In genomic region chr5:134581241-134581981, GRCh38 we compare ENCODE assay signal across 12 cellular contexts. TPM values are rescaled to one million over a fixed set of nuclear protein-coding genes. Genes with fewer than 3 reads are reported as not detected.
DNase-seq lines count a peak whose midpoint lies in the region; ATAC-seq, FAIRE-seq and TF ChIP-seq lines count a peak whose summit lies in the region.
"Had no signal": no experiment of that assay in that cellular context is flagged by ENCODE, and none has a peak within 500 bp of the region (broad histone marks: within the 10 kb centered on the region; RNA-seq: fewer than 3 reads in every experiment).

No MANE protein-coding gene starts in this region.

- H3K9me3 ChIP-seq in IMR-90 (ENCODE audit: control insufficient read depth, insufficient read depth, low read length), result no peaks in the 10 kb centered on the region
- H3K9me3 ChIP-seq in GM12878 (replicated peaks; ENCODE audit: control insufficient read depth, insufficient read depth, low read length), result no peaks in the 10 kb centered on the region
- H3K9me3 ChIP-seq in kidney (ENCODE audit: control insufficient read depth in 1 of 2, low read length in 2 of 2), result no peaks in the 10 kb centered on the region
- no peaks in the 10 kb centered on the region for H3K9me3 ChIP-seq in subcutaneous abdominal adipose tissue (ENCODE audit: control insufficient read depth in 5 of 5, low read length in 5 of 5)

- H2AK5ac ChIP-seq in IMR-90 (ENCODE audit: low read depth, low read length), result no peak overlapping the region

- H3K27ac ChIP-seq in IMR-90 (ENCODE audit: insufficient read depth, low read length), result no peak overlapping the region
- H3K27ac ChIP-seq in GM12878 (ENCODE audit: control insufficient read depth, insufficient read depth), result no peak overlapping the region
- no peak overlapping the region for H3K27ac ChIP-seq in kidney (ENCODE audit: low read depth in 2 of 2, low read length in 2 of 2)
- H3K27ac ChIP-seq in subcutaneous abdominal adipose tissue (ENCODE audit: low read depth, low read length), result no peak overlapping the region

- H3K27me3 ChIP-seq in IMR-90 (ENCODE audit: control insufficient read depth, insufficient read depth, low read length) (no peaks in the 10 kb centered on the region), GM12878 (replicated peaks in 1 of 2; ENCODE audit: control insufficient read depth in 2 of 2, insufficient read depth in 2 of 2, low read length in 1 of 2) (no peaks in the 10 kb centered on the region), subcutaneous abdominal adipose tissue (ENCODE audit: control insufficient read depth in 5 of 5, insufficient read depth in 4 of 5, low read length in 5 of 5) (no peaks in the 10 kb centered on the region)

- no peak overlapping the region for H4K8ac ChIP-seq in IMR-90 (ENCODE audit: low read depth in 2 of 2, low read length in 2 of 2)

- no peak overlapping the region for H3K4me3 ChIP-seq in IMR-90 (ENCODE audit: insufficient read depth, low read depth, low read length)
- H3K4me3 ChIP-seq in GM12878, result no peak overlapping the region
- no peak overlapping the region for H3K4me3 ChIP-seq in kidney (ENCODE audit: low read length in 2 of 2)
- H3K4me3 ChIP-seq in subcutaneous abdominal adipose tissue (ENCODE audit: low read depth in 1 of 5, low read length in 5 of 5), result no peak overlapping the region

- no peak overlapping the region for H3K14ac ChIP-seq in IMR-90 (replicated peaks; ENCODE audit: low read depth, low read length)

- H4K91ac ChIP-seq in IMR-90 (ENCODE audit: insufficient read depth, low read depth, low read length), result no peak overlapping the region

- H3K36me3 ChIP-seq in IMR-90 (ENCODE audit: control insufficient read depth, insufficient read depth, low read length) (peaks cover 34% of the 10 kb centered on the region), GM12878 (ENCODE audit: control insufficient read depth in 2 of 2, insufficient read depth in 2 of 2, low read length in 1 of 2) (peaks cover 19 to 27% of the 10 kb centered on the region in 2 experiments; a peak in 3 of 4 replicates), kidney (ENCODE audit: control insufficient read depth in 1 of 2, insufficient read depth in 2 of 2, low read length in 2 of 2) (peaks cover 7 to 29% of the 10 kb centered on the region in 2 donors), subcutaneous abdominal adipose tissue (ENCODE audit: control insufficient read depth in 5 of 5, insufficient read depth in 5 of 5, low read length in 5 of 5) (peaks cover 0 to 42% (median 35%) of the 10 kb centered on the region in 5 donors)

- H3K9ac ChIP-seq in IMR-90 (ENCODE audit: low read depth, low read length), result no peak overlapping the region
- no peak overlapping the region for H3K9ac ChIP-seq in GM12878 (ENCODE audit: control insufficient read depth, insufficient read depth, low read length)
- no peak overlapping the region for H3K9ac ChIP-seq in kidney (ENCODE audit: low read length in 2 of 2)
- peak overlapping the region in 3 of 5 donors; percentile 1 to 28 (median 21) for H3K9ac ChIP-seq in subcutaneous abdominal adipose tissue (ENCODE audit: low read length in 5 of 5)

- WGBS in IMR-90 (ENCODE audit: extremely low coverage in 2 of 2, insufficient read length in 1 of 2), 2 experiments, result no CpG with 5 or more reads among the region's 8 CpGs
- 87% methylated on average over 8 of the region's 8 CpGs for WGBS in GM12878 (ENCODE audit: insufficient coverage, insufficient replicate concordance, low lambda C conversion rate, missing lambda C conversion rate)

- CTCF ChIA-PET in IMR-90 (lab: Yijun Ruan, JAX) (no interaction called here), GM12878 (lab: Yijun Ruan, JAX) (interaction anchor here (0.5 to 1.5 kb wide), 2 partner anchors 41 to 158 kb away, joined by 3 to 4 read pairs; no protein-coding TSS in a partner anchor)

- no peak overlapping the region for H3K18ac ChIP-seq in IMR-90 (ENCODE audit: low read depth, low read length)

- no peaks in the 10 kb centered on the region for H3K79me2 ChIP-seq in GM12878 (ENCODE audit: control insufficient read depth, insufficient read depth, low read length)

- H4K20me1 ChIP-seq in IMR-90 (ENCODE audit: insufficient read depth, low read length), result no peaks in the 10 kb centered on the region; the same call in 1 of the 2 replicates
- H4K20me1 ChIP-seq in GM12878 (ENCODE audit: control insufficient read depth, insufficient read depth), result no peaks in the 10 kb centered on the region

- in situ Hi-C loops in IMR-90 (cut with MboI; ENCODE audit: low sequenced_read_pairs) (loop anchor here (5.0 to 10.0 kb wide), 2 partner anchors 279 to 397 kb away; no protein-coding TSS in a partner anchor), GM12878 (cut with MboI) (loop anchor here (5.0 kb wide), 1 partner anchor 394 kb away; no protein-coding TSS in a partner anchor), GM13976 (cut with MboI; ENCODE audit: low sequenced_read_pairs, unreplicated experiment) (loop anchor here (5.0 to 10.0 kb wide), 2 partner anchors 284 to 387 kb away; no protein-coding TSS in a partner anchor)

- H3K56ac ChIP-seq in IMR-90 (ENCODE audit: extremely low read depth, insufficient read depth, low read length), result no peak overlapping the region

- intact Hi-C loops in IMR-90 (cut with micrococcal nuclease) (no loop called here), GM12878 (cut with micrococcal nuclease; ENCODE audit: unreplicated experiment) (loop anchor here (10.0 kb wide), 1 partner anchor 323 kb away; the partner anchor contains the start of gene PCBD2), kidney (cut with DNase I) (loop anchor here (5.0 kb wide), 1 partner anchor 274 kb away; no protein-coding TSS in a partner anchor)

- peaks cover 0 to 15% of the 10 kb centered on the region in 2 experiments; a peak in 1 of 4 replicates for H3K79me1 ChIP-seq in IMR-90 (ENCODE audit: low read depth in 1 of 2, low read length in 2 of 2)

- POLR2A ChIA-PET in IMR-90 (lab: Charles Lee; ENCODE audit: unreplicated experiment), result no interaction called here
- POLR2A ChIA-PET in GM12878 (lab: Charles Lee), result interaction anchor here (0.5 to 0.6 kb wide), 2 partner anchors 28 to 174 kb away, joined by 3 to 4 read pairs; no protein-coding TSS in a partner anchor

- H2BK120ac ChIP-seq in IMR-90 (ENCODE audit: low read depth, low read length), result no peak overlapping the region

- FAIRE-seq in GM12878 (lab: Jason Lieb, UNC) (no peak), kidney (lab: Jason Lieb, UNC) (no peak)
- FAIRE-seq: TTC549 had no signal

- no peak overlapping the region for H3K23ac ChIP-seq in IMR-90 (ENCODE audit: low read depth, low read length)

- RAD21 ChIA-PET in GM12878 (lab: Charles Lee; ENCODE audit: unreplicated experiment), result interaction anchor here (1.1 to 1.5 kb wide), 2 partner anchors 27 to 170 kb away, joined by 3 to 4 read pairs; partner anchors contain the start of gene CDKN2AIPNL

- no peak overlapping the region for H3K4ac ChIP-seq in IMR-90 (ENCODE audit: low read depth, low read length)

- ATAC-seq in IMR-90 (ENCODE audit: low read depth), result no peak
- no peak for ATAC-seq in GM12878
- ATAC-seq in GM18867 (IDR thresholded peaks at IDR 0.05; ENCODE audit: unreplicated experiment), result no peak
- no peak for ATAC-seq in GM21786 (IDR thresholded peaks at IDR 0.05; ENCODE audit: unreplicated experiment)

- no peak overlapping the region for H2BK15ac ChIP-seq in IMR-90 (ENCODE audit: low read depth, low read length)

- peaks cover 12% of the 10 kb centered on the region for H3K9me1 ChIP-seq in IMR-90 (ENCODE audit: insufficient read depth, low read length)

- H4K5ac ChIP-seq in IMR-90 (ENCODE audit: low read depth, low read length), result no peak overlapping the region

- H2AK9ac ChIP-seq in IMR-90 (replicated peaks; ENCODE audit: low read depth, low read length, poor library complexity), result peak overlapping the region; percentile 26

- TF ChIP-seq RAD21 in IMR-90 (IDR thresholded peaks at IDR 0.05; ENCODE audit: low read length) (no peak), GM12878 (IDR thresholded peaks at IDR 0.05; ENCODE audit: insufficient read depth, low read depth, low read length) (no peak)

- H3K4me1 ChIP-seq in IMR-90 (ENCODE audit: control insufficient read depth, insufficient read depth, low read length) (peaks cover 8% of the 10 kb centered on the region), GM12878 (ENCODE audit: control insufficient read depth, insufficient read depth, low read length) (no peaks in the 10 kb centered on the region), kidney (ENCODE audit: control insufficient read depth in 1 of 2, insufficient read depth in 1 of 2, low read depth in 1 of 2, low read length in 2 of 2) (peaks cover 10 to 18% of the 10 kb centered on the region in 2 donors), subcutaneous abdominal adipose tissue (ENCODE audit: control insufficient read depth in 5 of 5, insufficient read depth in 5 of 5, low read length in 5 of 5) (peaks cover 0 to 37% (median 32%) of the 10 kb centered on the region in 5 donors)

- H2BK5ac ChIP-seq in IMR-90 (ENCODE audit: low read depth, low read length, poor library complexity, severe bottlenecking), result no peak overlapping the region

- DNase-seq in IMR-90 (no peak), GM12878 (ENCODE audit: low read depth, low spot score) (no peak), kidney (peak; percentile 78), GM13976 (ENCODE audit: low spot score) (no peak)
- DNase-seq: NCI-H1694; NCI-H526; SHP77 treated with DMSO at 0.1 percent for 48 hours; stimulated activated CD4-positive, alpha-beta T cell treated with anti-CD3 and anti-CD28 coated beads, Interleukin-4, amount 100 ng/mL, for 4 hours had no signal

- no peak overlapping the region for H2BK20ac ChIP-seq in IMR-90 (ENCODE audit: low read depth, low read length)

- TF ChIP-seq POLR2A in IMR-90 (IDR thresholded peaks at IDR 0.05; ENCODE audit: low read depth, low read length), result no peak
- TF ChIP-seq POLR2A in GM12878 (IDR thresholded peaks at IDR 0.05; ENCODE audit: low read depth, low read length), result 0 out of 2 replicates have a peak, but pooled peaks have one; percentile 26

- dilution Hi-C loops in IMR-90 (cut with HindIII; ENCODE audit: low sequenced_read_pairs, unreplicated experiment), result no loop called here

- H3K4me2 ChIP-seq in IMR-90 (ENCODE audit: low read depth, low read length) (no peak overlapping the region), GM12878 (ENCODE audit: control insufficient read depth, insufficient read depth) (no peak overlapping the region)

- no TSS peak for BruUV-seq in IMR-90 (replicated peaks; lab: Mats Ljungman, UMichigan)
- BruUV-seq in GM12878 (replicated peaks; lab: Mats Ljungman, UMichigan), result no TSS peak

- TF ChIP-seq CTCF in IMR-90 (conservative IDR thresholded peaks at IDR 0.05; ENCODE audit: low read depth, low read length) (0 out of 2 replicates have a peak, but pooled peaks have one; percentile 15), GM12878 (IDR thresholded peaks at IDR 0.05 in 2 of 3, conservative IDR thresholded peaks at IDR 0.05 in 1 of 3; ENCODE audit: control insufficient read depth in 2 of 3, extremely low read depth in 1 of 3, insufficient read depth in 1 of 3, low read depth in 3 of 3, low read length in 3 of 3) (peak in 1 of 3 experiments; percentile 27; a peak in 2 of 6 replicates), kidney (IDR thresholded peaks at IDR 0.05; ENCODE audit: borderline replicate concordance, extremely low read depth, insufficient read depth) (no peak), GM13976 (IDR thresholded peaks at IDR 0.05; ENCODE audit: borderline replicate concordance, control extremely low read depth, extremely low read depth, insufficient read depth, missing control alignments) (no peak)

- TF ChIP-seq EP300 in GM12878 (IDR thresholded peaks at IDR 0.05; ENCODE audit: borderline replicate concordance in 1 of 2, control insufficient read depth in 1 of 2, low read depth in 2 of 2, low read length in 2 of 2), result no peak

- SMC1A ChIA-PET in GM12878 (lab: Charles Lee; ENCODE audit: uncharacterized antibody, unreplicated experiment), result interaction anchor here (0.6 to 1.0 kb wide), 3 partner anchors 36 to 292 kb away, joined by 3 read pairs; no protein-coding TSS in a partner anchor

- H2AFZ ChIP-seq in IMR-90 (replicated peaks; ENCODE audit: low read length, poor library complexity) (no peak overlapping the region), GM12878 (ENCODE audit: control insufficient read depth, low read depth, low read length) (no peak overlapping the region)

RNA-seq across cellular contexts. Expression of gene SAR1B, which starts 51.2 kb away (rescaled TPM):
- 66.0 and 164 TPM in 2 replicates for total RNA-seq in IMR-90 (2012; rRNA removed)
- 40.2 and 44.6 TPM in 2 replicates for polyA plus RNA-seq in IMR-90 (2012; rRNA removed)
- polyA plus RNA-seq in IMR-90 (2012; cell fraction: cytosol; rRNA removed), result 4.3 and 7.1 TPM in 2 replicates
- polyA plus RNA-seq in IMR-90 (2012; cell fraction: nucleus; rRNA removed; ENCODE audit: low replicate concordance), result 4.4 and 10.6 TPM in 2 replicates
- 32.4 and 37.5 TPM in 2 replicates for total RNA-seq in GM12878 (2013; cell fraction: nucleolus; rRNA removed)
- total RNA-seq in GM12878 (2014; rRNA removed), result 24.5 and 27.9 TPM in 2 replicates
- total RNA-seq in GM12878 (2014; rRNA removed; fragmentation: Illumina TruSeq; extraction: Trizol), result 23.7 and 25.6 TPM in 2 replicates
- 32.7 and 36.2 TPM in 2 replicates for total RNA-seq in GM12878 (2021)
- 17.8 TPM for polyA plus RNA-seq in GM12878 (2011; ENCODE audit: low read depth)
- 55.1 and 96.6 TPM in 2 replicates for polyA plus RNA-seq in GM12878 (2011; rRNA removed)
- polyA plus RNA-seq in GM12878 (2011; cell fraction: cytosol; rRNA removed), result 16.0 and 17.1 TPM in 2 replicates
- 18.8 and 22.3 TPM in 2 replicates for polyA plus RNA-seq in GM12878 (2011; cell fraction: nucleus; rRNA removed)
- 18.3 and 25.1 TPM in 2 replicates for polyA plus RNA-seq in GM12878 (2012)
- 34.3 and 51.3 TPM in 2 replicates for polyA plus RNA-seq in GM12878 (2014; fragmentation: Illumina TruSeq; extraction: Trizol)
- polyA plus RNA-seq in GM12878 (2014; fragmentation: Nextera tagmentation; extraction: Ambion mirVana), result 100 to 1,000 TPM; 101 to 156 TPM
- 29.8 and 31.7 TPM in 2 replicates for polyA plus RNA-seq in GM12878 (2014; rRNA removed)
- polyA plus RNA-seq in GM12878 (2016; fragmentation: Nextera tagmentation; extraction: Ambion mirVana), result 10 to 100 TPM; 86.2 to 88.8 TPM
- polyA minus RNA-seq in GM12878 (2011; rRNA and poly(A)+ RNA removed), result 24.2 and 52.4 TPM in 2 replicates
- 15.8 and 18.3 TPM in 2 replicates for polyA minus RNA-seq in GM12878 (2011; cell fraction: cytosol; rRNA and poly(A)+ RNA removed)
- 8.0 and 12.4 TPM in 2 replicates for polyA minus RNA-seq in GM12878 (2011; cell fraction: nucleus; rRNA and poly(A)+ RNA removed)
- total RNA-seq in kidney, result 57.7 TPM
- polyA plus RNA-seq in kidney (ENCODE audit: insufficient read depth, low read depth, low replicate concordance), result 42.0 TPM

RNA-seq across cellular contexts. Expression of gene JADE2, which starts 55.9 kb away (rescaled TPM):
- total RNA-seq in IMR-90 (2012; rRNA removed), result 13.9 and 14.9 TPM in 2 replicates
- polyA plus RNA-seq in IMR-90 (2012; rRNA removed), result 13.3 and 16.7 TPM in 2 replicates
- 10.0 and 16.8 TPM in 2 replicates for polyA plus RNA-seq in IMR-90 (2012; cell fraction: cytosol; rRNA removed)
- polyA plus RNA-seq in IMR-90 (2012; cell fraction: nucleus; rRNA removed; ENCODE audit: low replicate concordance), result 19.0 and 26.8 TPM in 2 replicates
- total RNA-seq in GM12878 (2013; cell fraction: nucleolus; rRNA removed), result 71.9 and 78.0 TPM in 2 replicates
- 35.9 and 40.0 TPM in 2 replicates for total RNA-seq in GM12878 (2014; rRNA removed)
- 19.9 and 23.6 TPM in 2 replicates for total RNA-seq in GM12878 (2014; rRNA removed; fragmentation: Illumina TruSeq; extraction: Trizol)
- total RNA-seq in GM12878 (2021), result 66.1 and 67.0 TPM in 2 replicates
- 9.3 TPM for polyA plus RNA-seq in GM12878 (2011; ENCODE audit: low read depth)
- 18.7 and 31.5 TPM in 2 replicates for polyA plus RNA-seq in GM12878 (2011; rRNA removed)
- 32.4 and 44.8 TPM in 2 replicates for polyA plus RNA-seq in GM12878 (2011; cell fraction: cytosol; rRNA removed)
- polyA plus RNA-seq in GM12878 (2011; cell fraction: nucleus; rRNA removed), result 47.8 and 58.6 TPM in 2 replicates
- 22.9 and 26.2 TPM in 2 replicates for polyA plus RNA-seq in GM12878 (2012)
- 11.3 and 21.2 TPM in 2 replicates for polyA plus RNA-seq in GM12878 (2014; fragmentation: Illumina TruSeq; extraction: Trizol)
- 1 to 10 TPM; 1.5 to 2.3 TPM for polyA plus RNA-seq in GM12878 (2014; fragmentation: Nextera tagmentation; extraction: Ambion mirVana)
- polyA plus RNA-seq in GM12878 (2014; rRNA removed), result 35.3 and 46.9 TPM in 2 replicates
- polyA plus RNA-seq in GM12878 (2016; fragmentation: Nextera tagmentation; extraction: Ambion mirVana), result 10 to 100 TPM; 13.1 to 15.6 TPM
- 47.3 and 68.9 TPM in 2 replicates for polyA minus RNA-seq in GM12878 (2011; rRNA and poly(A)+ RNA removed)
- 22.5 and 26.8 TPM in 2 replicates for polyA minus RNA-seq in GM12878 (2011; cell fraction: cytosol; rRNA and poly(A)+ RNA removed)
- polyA minus RNA-seq in GM12878 (2011; cell fraction: nucleus; rRNA and poly(A)+ RNA removed), result 21.9 and 35.7 TPM in 2 replicates
- total RNA-seq in kidney, result 99.6 TPM
- polyA plus RNA-seq in kidney (ENCODE audit: insufficient read depth, low read depth, low replicate concordance), result 9.2 TPM

Comparison
In these comparisons a context has a peak if more than half of its experiments do, and no peak if none do; other contexts are left out.
1. H3K9ac ChIP-seq: peak in subcutaneous abdominal adipose tissue (3 of 5); none in IMR-90 (single experiment), GM12878 (single experiment) and kidney (0 of 2).